ENCODE assay signal across 8 cellular contexts in the genomic region with DNA sequence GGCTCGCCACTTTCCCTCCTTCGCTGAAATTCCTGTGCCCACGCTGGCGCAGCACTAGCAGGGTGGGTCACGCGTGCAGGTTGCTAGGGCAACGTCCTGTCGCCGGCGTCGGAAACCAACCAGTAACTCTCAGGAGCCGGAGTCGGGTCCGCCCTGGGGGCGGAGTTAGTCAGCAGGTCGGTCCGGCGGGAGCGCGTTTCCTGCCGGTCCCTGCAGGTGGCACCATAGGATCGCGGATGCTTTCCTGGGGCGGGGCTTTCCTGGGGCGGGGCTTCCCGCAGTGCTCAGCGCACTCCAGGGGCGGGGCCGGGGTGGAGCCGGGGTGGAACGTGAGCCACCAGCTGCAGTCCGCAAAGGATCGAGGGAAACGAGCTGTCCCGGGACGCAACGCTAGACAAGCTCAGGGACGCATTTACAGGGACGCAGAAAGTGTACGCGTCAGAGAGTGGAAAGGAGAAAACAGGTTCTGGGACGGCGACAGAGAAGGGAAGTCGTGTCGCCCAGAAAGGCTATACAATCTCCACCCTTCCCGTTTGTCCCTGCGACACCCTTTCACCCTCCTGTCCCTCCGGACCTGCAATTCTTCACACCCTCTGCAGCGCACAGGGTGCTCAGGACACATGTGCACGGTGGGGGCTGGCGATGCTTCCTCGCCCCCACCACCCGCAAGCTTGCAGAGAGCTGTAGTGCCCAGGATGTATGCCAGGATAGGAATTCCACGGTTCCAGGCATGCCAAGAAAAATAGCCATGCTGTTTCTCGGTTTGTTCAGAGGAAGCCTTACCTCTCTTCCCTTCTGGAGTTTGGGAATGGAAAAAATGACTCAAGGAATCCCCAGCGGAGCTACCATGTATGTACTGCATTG. TPM values are rescaled to one million over a fixed set of nuclear protein-coding genes. Genes with fewer than 3 reads are reported as not detected.
DNase-seq lines count a peak whose midpoint lies in the region; ATAC-seq and TF ChIP-seq lines count a peak whose summit lies in the region.

No MANE protein-coding gene starts in this region.

- H3K27me3 ChIP-seq in H7 (ENCODE audit: control insufficient read depth, insufficient read depth, low read length) (peaks cover 22% of the 10 kb centered on the region), Loucy (ENCODE audit: insufficient read depth, low read length, poor library complexity, severe bottlenecking) (no peaks in the 10 kb centered on the region)

- no peaks in the 10 kb centered on the region for H3K36me3 ChIP-seq in H7 (replicated peaks; ENCODE audit: control insufficient read depth, insufficient read depth, low read length)
- no peaks in the 10 kb centered on the region for H3K36me3 ChIP-seq in Loucy (ENCODE audit: insufficient read depth, low read length)

- no peaks in the 10 kb centered on the region for H3K9me3 ChIP-seq in Loucy (ENCODE audit: insufficient read depth, low read depth, low read length)

- no peaks in the 10 kb centered on the region for H3K9me3 Mint-ChIP-seq in activated T-helper 2 cell treated with anti-CD3 and anti-CD28 coated beads, Interferon-gamma antibody, Interleukin-2, Interleukin-4, amounts not matched to agents 10 μg/mL and 5 μg/mL and 100 μg/mL, durations not matched to agents 14 hours and 24 hours and 36 hours
- no peaks in the 10 kb centered on the region for H3K9me3 Mint-ChIP-seq in natural killer cell
- H3K9me3 Mint-ChIP-seq in stimulated activated naive B cell treated with anti-CD40 and anti-IgM and Interleukin-4, amounts not matched to agents 10 μg/mL and 1 μg/mL and 100 μg/mL, for 72 hours, result no peaks in the 10 kb centered on the region

- H3K4me1 ChIP-seq in Loucy (ENCODE audit: insufficient read depth, low read length, poor library complexity, severe bottlenecking), result peaks cover 26% of the 10 kb centered on the region

- H3K4me3 ChIP-seq in H7 (ENCODE audit: insufficient read depth, low read depth, low read length) (peak overlapping the region; percentile 49), Loucy (ENCODE audit: low read length, poor library complexity, severe bottlenecking) (peak overlapping the region; percentile 75), fibroblast of mammary gland (ENCODE audit: control insufficient read depth, low read depth, low read length) (peak overlapping the region; percentile 57)

- H3K9ac ChIP-seq in Loucy (ENCODE audit: low read depth, low read length, poor library complexity, severe bottlenecking), result no peak overlapping the region

- POLR2A ChIA-PET in RWPE1 (lab: Yijun Ruan, JAX; ENCODE audit: low non-redundant PET), result interaction anchor here (1.0 to 1.4 kb wide), 3 partner anchors 20 to 27 kb away, joined by 3 to 10 read pairs (median 3); a partner anchor contains a TSS

- TF ChIP-seq CTCF in Loucy (conservative IDR thresholded peaks at IDR 0.05; ENCODE audit: low read length) (peak; percentile 76), RWPE1 (conservative IDR thresholded peaks at IDR 0.05; ENCODE audit: low read depth) (peak; percentile 93), fibroblast of mammary gland (conservative IDR thresholded peaks at IDR 0.05; ENCODE audit: control insufficient read depth, insufficient read depth, low read depth, low read length) (peak; percentile 61), natural killer cell (IDR thresholded peaks at IDR 0.05) (peak; percentile 76)

- no peaks in the 10 kb centered on the region for H3F3A ChIP-seq in Loucy (ENCODE audit: low read depth)

- H3K27ac ChIP-seq in RWPE1, result peak overlapping the region; percentile 98

- H3K9me2 ChIP-seq in Loucy (replicated peaks; ENCODE audit: low read depth, low read length), result no peaks in the 10 kb centered on the region

- no peaks in the 10 kb centered on the region for H3K36me3 Mint-ChIP-seq in activated T-helper 2 cell treated with anti-CD3 and anti-CD28 coated beads, Interferon-gamma antibody, Interleukin-2, Interleukin-4, amounts not matched to agents 10 μg/mL and 5 μg/mL and 100 μg/mL, durations not matched to agents 14 hours and 24 hours and 36 hours (ENCODE audit: low read depth)
- H3K36me3 Mint-ChIP-seq in natural killer cell, result no peaks in the 10 kb centered on the region
- H3K36me3 Mint-ChIP-seq in stimulated activated naive B cell treated with anti-CD40 and anti-IgM and Interleukin-4, amounts not matched to agents 10 μg/mL and 1 μg/mL and 100 μg/mL, for 72 hours, result no peaks in the 10 kb centered on the region

- peaks cover 28% of the 10 kb centered on the region for H3K4me1 Mint-ChIP-seq in activated T-helper 2 cell treated with anti-CD3 and anti-CD28 coated beads, Interferon-gamma antibody, Interleukin-2, Interleukin-4, amounts not matched to agents 10 μg/mL and 5 μg/mL and 100 μg/mL, durations not matched to agents 14 hours and 24 hours and 36 hours (ENCODE audit: low read depth)
- peaks cover 34% of the 10 kb centered on the region in 2 donors for H3K4me1 Mint-ChIP-seq in natural killer cell
- peaks cover 24 to 39% of the 10 kb centered on the region in 2 donors for H3K4me1 Mint-ChIP-seq in stimulated activated naive B cell treated with anti-CD40 and anti-IgM and Interleukin-4, amounts not matched to agents 10 μg/mL and 1 μg/mL and 100 μg/mL, for 72 hours

- peak overlapping the region; percentile 82 for H3K27ac Mint-ChIP-seq in activated T-helper 2 cell treated with anti-CD3 and anti-CD28 coated beads, Interferon-gamma antibody, Interleukin-2, Interleukin-4, amounts not matched to agents 10 μg/mL and 5 μg/mL and 100 μg/mL, durations not matched to agents 14 hours and 24 hours and 36 hours
- peak overlapping the region; percentile 75 to 86 for H3K27ac Mint-ChIP-seq in natural killer cell
- H3K27ac Mint-ChIP-seq in stimulated activated naive B cell treated with anti-CD40 and anti-IgM and Interleukin-4, amounts not matched to agents 10 μg/mL and 1 μg/mL and 100 μg/mL, for 72 hours, result peak overlapping the region; percentile 68

- intact Hi-C loops in activated T-helper 2 cell treated with anti-CD3 and anti-CD28 coated beads, Interferon-gamma antibody, Interleukin-2, Interleukin-4, amounts not matched to agents 10 μg/mL and 5 μg/mL and 100 μg/mL, durations not matched to agents 14 hours and 24 hours and 36 hours (cut with micrococcal nuclease), result loop anchor here (1.0 to 10.0 kb wide), 8 partner anchors 23 to 593 kb away; a partner anchor contains a TSS
- intact Hi-C loops in natural killer cell (cut with micrococcal nuclease), result loop anchor here (1.0 kb wide), 3 partner anchors 23 to 106 kb away; a partner anchor contains a TSS

- H3K4me2 ChIP-seq in Loucy (ENCODE audit: low read depth, low read length, poor library complexity, severe bottlenecking), result peak overlapping the region; percentile 99

- H3K27me3 Mint-ChIP-seq in activated T-helper 2 cell treated with anti-CD3 and anti-CD28 coated beads, Interferon-gamma antibody, Interleukin-2, Interleukin-4, amounts not matched to agents 10 μg/mL and 5 μg/mL and 100 μg/mL, durations not matched to agents 14 hours and 24 hours and 36 hours (ENCODE audit: low read depth), result peaks cover 33% of the 10 kb centered on the region
- peaks cover 30 to 42% of the 10 kb centered on the region in 2 donors for H3K27me3 Mint-ChIP-seq in natural killer cell (ENCODE audit: low read depth in 2 of 2)
- peaks cover 39 to 59% of the 10 kb centered on the region in 2 donors for H3K27me3 Mint-ChIP-seq in stimulated activated naive B cell treated with anti-CD40 and anti-IgM and Interleukin-4, amounts not matched to agents 10 μg/mL and 1 μg/mL and 100 μg/mL, for 72 hours

- H3K4me3 Mint-ChIP-seq in activated T-helper 2 cell treated with anti-CD3 and anti-CD28 coated beads, Interferon-gamma antibody, Interleukin-2, Interleukin-4, amounts not matched to agents 10 μg/mL and 5 μg/mL and 100 μg/mL, durations not matched to agents 14 hours and 24 hours and 36 hours (ENCODE audit: low read depth), result peak overlapping the region; percentile 86
- peak overlapping the region; percentile 94 for H3K4me3 Mint-ChIP-seq in natural killer cell
- peak overlapping the region; percentile 93 to 94 for H3K4me3 Mint-ChIP-seq in stimulated activated naive B cell treated with anti-CD40 and anti-IgM and Interleukin-4, amounts not matched to agents 10 μg/mL and 1 μg/mL and 100 μg/mL, for 72 hours

- CTCF ChIA-PET in RWPE1 (lab: Yijun Ruan, JAX), result interaction anchor here (0.5 to 2.6 kb wide), 14 partner anchors 21 to 1266 kb away, joined by 3 to 20 read pairs (median 4); a partner anchor contains a TSS

- DNase-seq in EH (ENCODE audit: low read depth) (peak; percentile 98), H7 (peak; percentile 97), RWPE1 (ENCODE audit: low spot score) (peak; percentile 94), fibroblast of mammary gland (ENCODE audit: low read depth) (peak; percentile 95), natural killer cell (peak; percentile 93)
- DNase-seq in activated T-helper 2 cell treated with anti-CD3 and anti-CD28 coated beads, Interferon-gamma antibody, Interleukin-2, Interleukin-4, amounts not matched to agents 10 μg/mL and 5 μg/mL and 100 μg/mL, durations not matched to agents 14 hours and 24 hours and 36 hours (ENCODE audit: low spot score), result peak; percentile 94
- DNase-seq in stimulated activated naive B cell treated with anti-CD40 and anti-IgM and Interleukin-4, amounts not matched to agents 10 μg/mL and 1 μg/mL and 100 μg/mL, for 72 hours, result peak; percentile 90

- H2AFZ ChIP-seq in Loucy (ENCODE audit: low read length), result peak overlapping the region; percentile 82

- peak; percentile 91 to 98 (median 94) for ATAC-seq in natural killer cell
- ATAC-seq in stimulated activated naive B cell treated with anti-CD40 and anti-IgM and Interleukin-4, amounts not matched to agents 10 μg/mL and 1 μg/mL and 100 μg/mL, for 72 hours (replicated peaks), result peak; percentile 92 to 94

- no peaks in the 10 kb centered on the region for H3K79me2 ChIP-seq in Loucy (ENCODE audit: insufficient read depth, low read length)

- peaks cover 5% of the 10 kb centered on the region for H4K20me1 ChIP-seq in Loucy (ENCODE audit: insufficient read depth, low read length, poor library complexity, severe bottlenecking)

RNA-seq across cellular contexts. Expression of a gene that starts 12.3 kb away (rescaled TPM):
- total RNA-seq in H7 (2014; rRNA removed; shearing (Covaris generic)), result not detected in 2 replicates
- 5.7 and 5.9 TPM in 2 replicates for total RNA-seq in activated T-helper 2 cell treated with anti-CD3 and anti-CD28 coated beads, Interferon-gamma antibody, Interleukin-2, Interleukin-4, amounts not matched to agents 10 μg/mL and 5 μg/mL and 100 μg/mL, durations not matched to agents 14 hours and 24 hours and 36 hours
- 10 to 100 TPM; 15.9 to 19.1 (median 16.5) TPM for total RNA-seq in natural killer cell

RNA-seq across cellular contexts. Expression of a gene that starts 22.9 kb away (rescaled TPM):
- total RNA-seq in H7 (2014; rRNA removed; shearing (Covaris generic)), result 89.5 and 114 TPM in 2 replicates
- 66.2 and 71.3 TPM in 2 replicates for total RNA-seq in activated T-helper 2 cell treated with anti-CD3 and anti-CD28 coated beads, Interferon-gamma antibody, Interleukin-2, Interleukin-4, amounts not matched to agents 10 μg/mL and 5 μg/mL and 100 μg/mL, durations not matched to agents 14 hours and 24 hours and 36 hours
- total RNA-seq in natural killer cell, result 10 to 100 TPM; 38.6 to 53.4 (median 47.5) TPM

RNA-seq across cellular contexts. Expression of a gene that starts 54.4 kb away (rescaled TPM):
- total RNA-seq in H7 (2014; rRNA removed; shearing (Covaris generic)), result 63.9 and 79.1 TPM in 2 replicates
- total RNA-seq in activated T-helper 2 cell treated with anti-CD3 and anti-CD28 coated beads, Interferon-gamma antibody, Interleukin-2, Interleukin-4, amounts not matched to agents 10 μg/mL and 5 μg/mL and 100 μg/mL, durations not matched to agents 14 hours and 24 hours and 36 hours, result 192 and 199 TPM in 2 replicates
- 100 to 1,000 TPM; 289 to 300 (median 292) TPM for total RNA-seq in natural killer cell

Comparison
In these comparisons a context has a peak if more than half of its experiments do, and no peak if none do; other contexts are left out.
1. Peak in every context shown above with its lines: DNase-seq, ATAC-seq, H3K4me3 ChIP-seq and H3K27ac ChIP-seq.